Comparison of ENCODE assay signal across 8 cellular contexts in genomic region chr6:28280595-28281287, GRCh38. TPM values are rescaled to one million over a fixed set of nuclear protein-coding genes. Genes with fewer than 3 reads are reported as not detected.
A peak's percentile ranks its signal among the peaks of the same experiment; 100 is the strongest.
DNase-seq lines count a peak whose midpoint lies in the region; ATAC-seq and TF ChIP-seq lines count a peak whose summit lies in the region.

No MANE protein-coding gene starts in this region.

- intact Hi-C loops in CD14-positive monocyte (cut with micrococcal nuclease), result no loop called here

- H3K9me3 Mint-ChIP-seq in CD14-positive monocyte, result peaks cover 4 to 7% (median 6%) of the 10 kb centered on the region in 7 donors
- H3K9me3 Mint-ChIP-seq in nephron progenitor cell, result no peaks in the 10 kb centered on the region

- ATAC-seq in HG03571 (IDR thresholded peaks at IDR 0.05; ENCODE audit: unreplicated experiment) (no peak), HG03175 (IDR thresholded peaks at IDR 0.05; ENCODE audit: unreplicated experiment) (no peak)

- no peak for TF ChIP-seq CTCF in CD14-positive monocyte (IDR thresholded peaks at IDR 0.05)
- no peak for TF ChIP-seq CTCF in NB4 (IDR thresholded peaks at IDR 0.05; ENCODE audit: low read depth, low read length)
- no peak for TF ChIP-seq CTCF in nephron progenitor cell (IDR thresholded peaks at IDR 0.05)

- peak overlapping the region; percentile 82 for H3K4me3 ChIP-seq in NB4 (ENCODE audit: low read depth, low read length)

- H3K27me3 Mint-ChIP-seq in CD14-positive monocyte (ENCODE audit: low read depth in 3 of 3), result peaks cover 7 to 10% (median 9%) of the 10 kb centered on the region in 3 donors
- no peaks in the 10 kb centered on the region for H3K27me3 Mint-ChIP-seq in nephron progenitor cell (ENCODE audit: low read depth, poor library complexity)

- H3K36me3 Mint-ChIP-seq in CD14-positive monocyte (peaks cover 21 to 23% of the 10 kb centered on the region in 2 donors), nephron progenitor cell (ENCODE audit: low read depth) (peaks cover 53% of the 10 kb centered on the region)

- DNase-seq in CD14-positive monocyte (ENCODE audit: low spot score), result no peak
- no peak for DNase-seq in NB4 (ENCODE audit: low read depth)
- DNase-seq in dermis blood vessel endothelial cell, result peak; percentile 4
- DNase-seq in nephron progenitor cell, result no peak
- DNase-seq in H4 (ENCODE audit: low spot score), result no peak
- no peak for DNase-seq in anterior cingulate cortex (lab: John Stamatoyannopoulos, UW)

- H3K4me1 Mint-ChIP-seq in CD14-positive monocyte (peaks cover 12% of the 10 kb centered on the region), nephron progenitor cell (peaks cover 23% of the 10 kb centered on the region)

- no peak overlapping the region for H3K27ac Mint-ChIP-seq in CD14-positive monocyte
- no peak overlapping the region for H3K27ac Mint-ChIP-seq in nephron progenitor cell

- H3K4me3 Mint-ChIP-seq in CD14-positive monocyte (peak overlapping the region; percentile 74 to 92), nephron progenitor cell (peak overlapping the region; percentile 97)

- TF ChIP-seq POLR2A in NB4 (IDR thresholded peaks at IDR 0.05; ENCODE audit: extremely low read depth, insufficient read length), result no peak

RNA-seq across cellular contexts. Expression of gene PGBD1, which starts 0.6 kb away (rescaled TPM):
- under 1 TPM; 0.15 to 0.17 TPM for polyA plus RNA-seq in CD14-positive monocyte
- 8.9 and 10.2 TPM in 2 replicates for total RNA-seq in dermis blood vessel endothelial cell
- 6.3 and 6.7 TPM in 2 replicates for total RNA-seq in H4 (2014; rRNA removed; shearing (Covaris generic))

RNA-seq across cellular contexts. Expression of gene ZSCAN26, which starts 13.8 kb away (rescaled TPM):
- 1 to 10 TPM; 3.4 to 3.5 TPM for polyA plus RNA-seq in CD14-positive monocyte
- total RNA-seq in dermis blood vessel endothelial cell, result 12.8 and 13.3 TPM in 2 replicates
- total RNA-seq in H4 (2014; rRNA removed; shearing (Covaris generic)), result 13.6 and 14.1 TPM in 2 replicates

RNA-seq across cellular contexts. Expression of gene NKAPL, which starts 21.6 kb away (rescaled TPM):
- polyA plus RNA-seq in CD14-positive monocyte, result 1 to 10 TPM in 1 of 2 donors, under 1 TPM in 1; 0.94 to 1.1 TPM
- 0.34 and 1.1 TPM in 2 replicates for total RNA-seq in dermis blood vessel endothelial cell
- not detected in 2 replicates for total RNA-seq in H4 (2014; rRNA removed; shearing (Covaris generic))

RNA-seq across cellular contexts. Expression of gene ZKSCAN4, which starts 28.7 kb away (rescaled TPM):
- polyA plus RNA-seq in CD14-positive monocyte, result 1 to 10 TPM; 1.5 to 1.6 TPM
- 5.2 and 7.7 TPM in 2 replicates for total RNA-seq in dermis blood vessel endothelial cell
- total RNA-seq in H4 (2014; rRNA removed; shearing (Covaris generic)), result 3.1 and 3.8 TPM in 2 replicates

RNA-seq across cellular contexts. Expression of gene ZSCAN31, which starts 55.2 kb away (rescaled TPM):
- polyA plus RNA-seq in CD14-positive monocyte, result under 1 TPM in 1 of 2 donors, not detected in 1; 0.25 TPM
- 25.7 and 40.6 TPM in 2 replicates for total RNA-seq in dermis blood vessel endothelial cell
- total RNA-seq in H4 (2014; rRNA removed; shearing (Covaris generic)), result 182 and 210 TPM in 2 replicates
